Comparison of ENCODE assay signal across 2 cellular contexts in the genomic region with DNA sequence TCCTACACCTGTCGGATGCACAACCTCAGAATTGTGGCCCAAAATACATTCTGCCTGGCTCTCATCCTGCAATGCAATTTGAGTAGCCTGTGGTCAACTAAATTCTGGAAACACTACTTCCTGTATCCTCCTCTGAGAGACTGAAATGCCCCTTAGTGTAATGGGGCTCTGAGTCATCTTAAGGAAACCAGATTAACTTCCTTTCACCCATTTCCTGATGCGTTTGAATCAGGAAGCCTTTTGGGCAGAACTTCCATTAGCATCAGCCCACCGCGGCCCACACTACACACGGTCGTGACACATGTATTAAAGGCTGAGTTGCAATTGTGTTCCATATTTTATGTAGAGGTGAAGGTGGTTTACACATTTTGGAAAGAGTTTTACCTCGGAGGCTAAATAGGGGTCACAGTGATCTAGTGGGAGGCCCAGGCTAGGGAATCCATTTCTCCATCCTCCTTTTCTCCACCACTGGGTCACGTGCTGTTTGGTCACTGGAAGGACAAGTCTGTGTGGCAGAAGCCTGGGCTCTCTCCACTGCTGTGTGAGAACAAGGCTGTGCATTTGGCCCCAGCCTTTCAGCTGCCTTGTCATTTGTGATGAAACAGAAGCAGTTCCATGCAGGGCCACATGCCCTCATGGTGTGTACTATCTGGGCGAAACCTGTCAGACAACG.
TF ChIP-seq lines count a peak whose summit lies in the region.

No MANE protein-coding gene starts in this region.

TF ChIP-seq in HCT116, 20 proteins besides CTCF, POLR2A, EP300 and RAD21 (continued from another document):
- TF ChIP-seq, protein P1, sequence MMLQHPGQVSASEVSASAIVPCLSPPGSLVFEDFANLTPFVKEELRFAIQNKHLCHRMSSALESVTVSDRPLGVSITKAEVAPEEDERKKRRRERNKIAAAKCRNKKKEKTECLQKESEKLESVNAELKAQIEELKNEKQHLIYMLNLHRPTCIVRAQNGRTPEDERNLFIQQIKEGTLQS (IDR thresholded peaks at IDR 0.05) = no peak
- TF ChIP-seq SP1 (IDR thresholded peaks at IDR 0.05; ENCODE audit: low read depth) (peak; percentile 64), EZH2 (IDR thresholded peaks at IDR 0.05) (no peak), CBX3 (IDR thresholded peaks at IDR 0.05; ENCODE audit: low read depth) (no peak), JUND (IDR thresholded peaks at IDR 0.05) (peak; percentile 61), YY1 (IDR thresholded peaks at IDR 0.05; ENCODE audit: extremely low read depth, insufficient replicate concordance, low read depth, low read length) (no peak), EGR1 (IDR thresholded peaks at IDR 0.05; ENCODE audit: low read depth) (no peak), TCF7L2 (IDR thresholded peaks at IDR 0.05; ENCODE audit: borderline replicate concordance, extremely low read depth, insufficient read depth, insufficient read length) (no peak), ZFX (IDR thresholded peaks at IDR 0.05) (no peak), POLR2AphosphoS5 (IDR thresholded peaks at IDR 0.05; ENCODE audit: low read depth, low read length) (0 out of 2 replicates have a peak, but pooled peaks have one; percentile 33), SIN3A (IDR thresholded peaks at IDR 0.05; ENCODE audit: low read depth) (no peak)
- TF ChIP-seq, protein P2, sequence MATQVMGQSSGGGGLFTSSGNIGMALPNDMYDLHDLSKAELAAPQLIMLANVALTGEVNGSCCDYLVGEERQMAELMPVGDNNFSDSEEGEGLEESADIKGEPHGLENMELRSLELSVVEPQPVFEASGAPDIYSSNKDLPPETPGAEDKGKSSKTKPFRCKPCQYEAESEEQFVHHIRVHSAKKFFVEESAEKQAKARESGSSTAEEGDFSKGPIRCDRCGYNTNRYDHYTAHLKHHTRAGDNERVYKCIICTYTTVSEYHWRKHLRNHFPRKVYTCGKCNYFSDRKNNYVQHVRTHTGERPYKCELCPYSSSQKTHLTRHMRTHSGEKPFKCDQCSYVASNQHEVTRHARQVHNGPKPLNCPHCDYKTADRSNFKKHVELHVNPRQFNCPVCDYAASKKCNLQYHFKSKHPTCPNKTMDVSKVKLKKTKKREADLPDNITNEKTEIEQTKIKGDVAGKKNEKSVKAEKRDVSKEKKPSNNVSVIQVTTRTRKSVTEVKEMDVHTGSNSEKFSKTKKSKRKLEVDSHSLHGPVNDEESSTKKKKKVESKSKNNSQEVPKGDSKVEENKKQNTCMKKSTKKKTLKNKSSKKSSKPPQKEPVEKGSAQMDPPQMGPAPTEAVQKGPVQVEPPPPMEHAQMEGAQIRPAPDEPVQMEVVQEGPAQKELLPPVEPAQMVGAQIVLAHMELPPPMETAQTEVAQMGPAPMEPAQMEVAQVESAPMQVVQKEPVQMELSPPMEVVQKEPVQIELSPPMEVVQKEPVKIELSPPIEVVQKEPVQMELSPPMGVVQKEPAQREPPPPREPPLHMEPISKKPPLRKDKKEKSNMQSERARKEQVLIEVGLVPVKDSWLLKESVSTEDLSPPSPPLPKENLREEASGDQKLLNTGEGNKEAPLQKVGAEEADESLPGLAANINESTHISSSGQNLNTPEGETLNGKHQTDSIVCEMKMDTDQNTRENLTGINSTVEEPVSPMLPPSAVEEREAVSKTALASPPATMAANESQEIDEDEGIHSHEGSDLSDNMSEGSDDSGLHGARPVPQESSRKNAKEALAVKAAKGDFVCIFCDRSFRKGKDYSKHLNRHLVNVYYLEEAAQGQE (IDR thresholded peaks at IDR 0.05; ENCODE audit: low read depth) = no peak

TF ChIP-seq in SK-N-SH treated with all-trans-retinoic acid at 6 μM for 48 hours, 23 proteins besides CTCF, POLR2A, EP300 and RAD21 (continued from another document):
- TF ChIP-seq, protein P3, sequence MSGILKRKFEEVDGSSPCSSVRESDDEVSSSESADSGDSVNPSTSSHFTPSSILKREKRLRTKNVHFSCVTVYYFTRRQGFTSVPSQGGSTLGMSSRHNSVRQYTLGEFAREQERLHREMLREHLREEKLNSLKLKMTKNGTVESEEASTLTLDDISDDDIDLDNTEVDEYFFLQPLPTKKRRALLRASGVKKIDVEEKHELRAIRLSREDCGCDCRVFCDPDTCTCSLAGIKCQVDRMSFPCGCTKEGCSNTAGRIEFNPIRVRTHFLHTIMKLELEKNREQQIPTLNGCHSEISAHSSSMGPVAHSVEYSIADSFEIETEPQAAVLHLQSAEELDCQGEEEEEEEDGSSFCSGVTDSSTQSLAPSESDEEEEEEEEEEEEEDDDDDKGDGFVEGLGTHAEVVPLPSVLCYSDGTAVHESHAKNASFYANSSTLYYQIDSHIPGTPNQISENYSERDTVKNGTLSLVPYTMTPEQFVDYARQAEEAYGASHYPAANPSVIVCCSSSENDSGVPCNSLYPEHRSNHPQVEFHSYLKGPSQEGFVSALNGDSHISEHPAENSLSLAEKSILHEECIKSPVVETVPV (CRISPR knock-in tag; IDR thresholded peaks at IDR 0.05) = no peak
- TF ChIP-seq ZFP3 (CRISPR knock-in tag; IDR thresholded peaks at IDR 0.05) (no peak), ESRRG (CRISPR knock-in tag; IDR thresholded peaks at IDR 0.05) (no peak)
- TF ChIP-seq, protein P4, sequence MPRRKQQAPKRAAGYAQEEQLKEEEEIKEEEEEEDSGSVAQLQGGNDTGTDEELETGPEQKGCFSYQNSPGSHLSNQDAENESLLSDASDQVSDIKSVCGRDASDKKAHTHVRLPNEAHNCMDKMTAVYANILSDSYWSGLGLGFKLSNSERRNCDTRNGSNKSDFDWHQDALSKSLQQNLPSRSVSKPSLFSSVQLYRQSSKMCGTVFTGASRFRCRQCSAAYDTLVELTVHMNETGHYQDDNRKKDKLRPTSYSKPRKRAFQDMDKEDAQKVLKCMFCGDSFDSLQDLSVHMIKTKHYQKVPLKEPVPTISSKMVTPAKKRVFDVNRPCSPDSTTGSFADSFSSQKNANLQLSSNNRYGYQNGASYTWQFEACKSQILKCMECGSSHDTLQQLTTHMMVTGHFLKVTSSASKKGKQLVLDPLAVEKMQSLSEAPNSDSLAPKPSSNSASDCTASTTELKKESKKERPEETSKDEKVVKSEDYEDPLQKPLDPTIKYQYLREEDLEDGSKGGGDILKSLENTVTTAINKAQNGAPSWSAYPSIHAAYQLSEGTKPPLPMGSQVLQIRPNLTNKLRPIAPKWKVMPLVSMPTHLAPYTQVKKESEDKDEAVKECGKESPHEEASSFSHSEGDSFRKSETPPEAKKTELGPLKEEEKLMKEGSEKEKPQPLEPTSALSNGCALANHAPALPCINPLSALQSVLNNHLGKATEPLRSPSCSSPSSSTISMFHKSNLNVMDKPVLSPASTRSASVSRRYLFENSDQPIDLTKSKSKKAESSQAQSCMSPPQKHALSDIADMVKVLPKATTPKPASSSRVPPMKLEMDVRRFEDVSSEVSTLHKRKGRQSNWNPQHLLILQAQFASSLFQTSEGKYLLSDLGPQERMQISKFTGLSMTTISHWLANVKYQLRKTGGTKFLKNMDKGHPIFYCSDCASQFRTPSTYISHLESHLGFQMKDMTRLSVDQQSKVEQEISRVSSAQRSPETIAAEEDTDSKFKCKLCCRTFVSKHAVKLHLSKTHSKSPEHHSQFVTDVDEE (CRISPR knock-in tag; IDR thresholded peaks at IDR 0.05) = no peak
